ENCODE assay signal across 8 cellular contexts in genomic region chr12:132084681-132085635, GRCh38. TPM values are rescaled to one million over a fixed set of nuclear protein-coding genes. Genes with fewer than 3 reads are reported as not detected.
DNase-seq lines count a peak whose midpoint lies in the region; ATAC-seq, FAIRE-seq and TF ChIP-seq lines count a peak whose summit lies in the region.

No MANE protein-coding gene starts in this region.

- H3K9ac ChIP-seq in H1 (replicated peaks in 1 of 4; ENCODE audit: extremely low read depth in 1 of 4, low read depth in 3 of 4, low read length in 3 of 4), result peak overlapping the region in 3 of 4 experiments; percentile 34 to 90 (median 85); a peak in 6 of 7 replicates

- peaks cover 3 to 10% (median 7%) of the 10 kb centered on the region in 4 experiments for H3K4me1 ChIP-seq in H1 (replicated peaks in 1 of 4; ENCODE audit: control insufficient read depth in 3 of 4, insufficient read depth in 4 of 4, low read length in 3 of 4)

- CTCF ChIA-PET in H1 (lab: Charles Lee; ENCODE audit: partially characterized antibody), result no interaction called here

- H3K56ac ChIP-seq in H1 (replicated peaks; ENCODE audit: insufficient read length, low read depth, low read length), result no peak overlapping the region

- H4K5ac ChIP-seq in H1 (ENCODE audit: insufficient read length, low read depth, low read length), result no peak overlapping the region

- H2BK12ac ChIP-seq in H1 (ENCODE audit: low read depth, low read length), result no peak overlapping the region

- H3K27ac ChIP-seq in H1 (ENCODE audit: low read depth, low read length), result no peak overlapping the region

- H2AFZ ChIP-seq in H1 (ENCODE audit: low read length), result no peak overlapping the region

- TF ChIP-seq EP300 in H1 (IDR thresholded peaks at IDR 0.05; ENCODE audit: borderline replicate concordance in 1 of 2, low read depth in 2 of 2, low read length in 2 of 2), result no peak

- H3K4me3 ChIP-seq in H1 (ENCODE audit: extremely low read depth in 1 of 4, insufficient read depth in 2 of 4, low read depth in 3 of 4, low read length in 4 of 4), result peak overlapping the region; percentile 60 to 90 (median 70)

- H3K23ac ChIP-seq in H1 (ENCODE audit: insufficient read length), result no peak overlapping the region

- no peak overlapping the region for H2BK15ac ChIP-seq in H1 (ENCODE audit: low read length)

- H4K8ac ChIP-seq in H1 (ENCODE audit: extremely low read depth, insufficient read depth, low read length), result 0 out of 2 replicates have a peak overlapping the region, but pooled peaks have one; percentile 22

- POLR2A ChIA-PET in H1 (lab: Charles Lee; ENCODE audit: partially characterized antibody), result interaction anchor here (0.6 kb wide), 1 partner anchor 16 kb away, joined by 3 read pairs; no protein-coding TSS in a partner anchor

- peak; percentile 37 for ATAC-seq in GM19023 (IDR thresholded peaks at IDR 0.05; ENCODE audit: unreplicated experiment)

- peaks cover 4 to 5% of the 10 kb centered on the region in 2 experiments for H4K20me1 ChIP-seq in H1 (replicated peaks in 1 of 2; ENCODE audit: control insufficient read depth in 1 of 2, insufficient read depth in 2 of 2, low read length in 2 of 2)

- TF ChIP-seq POLR2A in H1 (IDR thresholded peaks at IDR 0.05; ENCODE audit: control extremely low read depth in 1 of 2, low read depth in 2 of 2, low read length in 2 of 2), result no peak; a peak in 1 of 3 replicates

- H3K23me2 ChIP-seq in H1 (ENCODE audit: low read depth, low read length), result peaks cover 6% of the 10 kb centered on the region; the same call in 1 of the 2 replicates

- H3K79me1 ChIP-seq in H1 (ENCODE audit: low read depth, low read length), result peaks cover 7% of the 10 kb centered on the region

- H4K91ac ChIP-seq in H1 (replicated peaks; ENCODE audit: insufficient read length, low read length), result no peak overlapping the region

- 44% methylated on average over 34 of the region's 51 CpGs; no CpG with 5 or more reads in 1 of the 2 experiments for WGBS in H1 (ENCODE audit: extremely low coverage in 1 of 2, insufficient coverage in 1 of 2, insufficient read length in 1 of 2, insufficient replicate concordance in 2 of 2, low coverage in 1 of 2, low lambda C conversion rate in 2 of 2, missing lambda C conversion rate in 1 of 2), 2 experiments

- H3K36me3 ChIP-seq in H1 (ENCODE audit: control insufficient read depth in 2 of 4, insufficient read depth in 4 of 4, low read length in 3 of 4), result no peaks in the 10 kb centered on the region; a peak in 1 of 8 replicates

- DNase-seq in AG08395 (ENCODE audit: low spot score), result peak; percentile 72
- DNase-seq in NCI-H2196 (lab: John Stamatoyannopoulos, UW; ENCODE audit: unreplicated experiment), result peak; percentile 58
- DNase-seq in activated CD4-positive, alpha-beta T cell treated with anti-CD3 and anti-CD28 coated beads, Interleukin-2, amount 50 U/mL, for 4 hours, result peak; percentile 21 to 31
- peak in 1 of 2 experiments; percentile 70 for DNase-seq in H1 (ENCODE audit: low read depth in 1 of 2, low spot score in 2 of 2)
- peak; percentile 96 for DNase-seq in mesenteric fat pad (ENCODE audit: low spot score)
- DNase-seq in stimulated activated CD8-positive, alpha-beta memory T cell treated with anti-CD3 and anti-CD28 coated beads, Interleukin-7, amount 100 ng/mL, for 24 hours (ENCODE audit: low read depth), result peak; percentile 24
- no peak for DNase-seq in occipital lobe (lab: John Stamatoyannopoulos, UW)

- no peak overlapping the region for H2AK5ac ChIP-seq in H1 (ENCODE audit: low read depth, low read length)

- H3K79me2 ChIP-seq in H1 (ENCODE audit: control insufficient read depth in 1 of 2, insufficient read depth in 2 of 2, low read length in 2 of 2), result peaks cover 0 to 15% of the 10 kb centered on the region in 2 experiments; a peak in 2 of 4 replicates

- H3K14ac ChIP-seq in H1 (ENCODE audit: insufficient read length), result no peak overlapping the region

- no peak for TF ChIP-seq CTCF in H1 (IDR thresholded peaks at IDR 0.05; ENCODE audit: control extremely low read depth in 1 of 3, insufficient read depth in 1 of 3, low read depth in 1 of 3, low read length in 3 of 3)

- H3K18ac ChIP-seq in H1 (ENCODE audit: extremely low read depth, low read length), result no peak overlapping the region

- no peak overlapping the region for H3K4ac ChIP-seq in H1 (replicated peaks; ENCODE audit: insufficient read length, low read depth, low read length)

- no peaks in the 10 kb centered on the region for H3K9me3 ChIP-seq in H1 (ENCODE audit: insufficient read depth in 2 of 2, low read depth in 1 of 2, low read length in 1 of 2)

- FAIRE-seq in H1 (lab: Jason Lieb, UNC), result no peak

- H2BK20ac ChIP-seq in H1 (ENCODE audit: low read length), result no peak overlapping the region

- TF ChIP-seq RAD21 in H1 (IDR thresholded peaks at IDR 0.05 in 1 of 2, conservative IDR thresholded peaks at IDR 0.05 in 1 of 2; ENCODE audit: low read depth in 2 of 2, low read length in 2 of 2), result no peak

- no peaks in the 10 kb centered on the region for H3K27me3 ChIP-seq in H1 (replicated peaks in 1 of 4; ENCODE audit: control insufficient read depth in 3 of 4, extremely low read depth in 1 of 4, insufficient read depth in 3 of 4, low read length in 3 of 4)

- H2BK120ac ChIP-seq in H1 (replicated peaks; ENCODE audit: low read depth, low read length), result no peak overlapping the region

- no peak overlapping the region for H2BK5ac ChIP-seq in H1 (ENCODE audit: low read depth, low read length)

- H3K4me2 ChIP-seq in H1 (ENCODE audit: insufficient read depth in 1 of 2, low read depth in 2 of 2, low read length in 2 of 2), result peak overlapping the region; percentile 93 to 97

TF ChIP-seq in H1, 55 proteins besides CTCF, POLR2A, EP300 and RAD21:
- no peak for TF ChIP-seq SUZ12 (IDR thresholded peaks at IDR 0.05; ENCODE audit: low read length)
- TF ChIP-seq EGR1 (IDR thresholded peaks at IDR 0.05; ENCODE audit: borderline replicate concordance, low read depth, low read length), result 0 out of 2 replicates have a peak, but pooled peaks have one; percentile 3
- TF ChIP-seq RXRA (IDR thresholded peaks at IDR 0.05; ENCODE audit: insufficient read depth, low read depth, low read length), result 0 out of 2 replicates have a peak, but pooled peaks have one; percentile 73
- TF ChIP-seq ATF3 (IDR thresholded peaks at IDR 0.05; ENCODE audit: insufficient read depth, low read depth, low read length), result no peak
- TF ChIP-seq ZNF274 (IDR thresholded peaks at IDR 0.05; ENCODE audit: borderline replicate concordance, extremely low read depth, low read length), result no peak
- peak; percentile 6 for TF ChIP-seq KDM4A (IDR thresholded peaks at IDR 0.05; ENCODE audit: low read depth, low read length, severe bottlenecking)
- peak in 1 of 2 experiments; percentile 61; a peak in 2 of 4 replicates for TF ChIP-seq SIN3A (conservative IDR thresholded peaks at IDR 0.05 in 1 of 2, IDR thresholded peaks at IDR 0.05 in 1 of 2; ENCODE audit: low read depth in 1 of 2, low read length in 2 of 2)
- peak; percentile 45 for TF ChIP-seq CREB1 (IDR thresholded peaks at IDR 0.05)
- TF ChIP-seq, protein P1, sequence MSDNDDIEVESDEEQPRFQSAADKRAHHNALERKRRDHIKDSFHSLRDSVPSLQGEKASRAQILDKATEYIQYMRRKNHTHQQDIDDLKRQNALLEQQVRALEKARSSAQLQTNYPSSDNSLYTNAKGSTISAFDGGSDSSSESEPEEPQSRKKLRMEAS (IDR thresholded peaks at IDR 0.05), result 0 out of 2 replicates have a peak, but pooled peaks have one; percentile 39
- peak; percentile 70 for TF ChIP-seq BRCA1 (IDR thresholded peaks at IDR 0.05; ENCODE audit: low read depth, low read length)
- peak; percentile 94 for TF ChIP-seq CHD2 (IDR thresholded peaks at IDR 0.05; ENCODE audit: low read length)
- TF ChIP-seq SIX5 (IDR thresholded peaks at IDR 0.05; ENCODE audit: low read depth, low read length), result no peak

RNA-seq across cellular contexts. Expression of gene DDX51, which starts 59.2 kb away (rescaled TPM):
- total RNA-seq in H1 (2021; fragmentation: NEBNext Ultra II Directional; extraction: Animal tissue kit (Norgen Biotek cat#: 25700)), result 24.4 and 25.3 TPM in 2 replicates
- 11.2 and 19.5 TPM in 2 replicates for polyA plus RNA-seq in H1 (2011; rRNA removed)
- polyA plus RNA-seq in H1 (2011; cell fraction: cytosol; rRNA removed), result 23.8 TPM
- polyA plus RNA-seq in H1 (2011; cell fraction: nucleus; rRNA removed), result 65.2 TPM
- polyA plus RNA-seq in H1 (2012, experiment 1 of 2), result 25.8 to 31.0 TPM (median 27.9 TPM) in 4 replicates
- polyA plus RNA-seq in H1 (2012, experiment 2 of 2), result 11.4 TPM
- polyA plus RNA-seq in H1 (2013, experiment 1 of 2), result 11.4 TPM
- polyA plus RNA-seq in H1 (2013, experiment 2 of 2), result 9.4 TPM
- polyA minus RNA-seq in H1 (2011; rRNA and poly(A)+ RNA removed), result 8.7 and 14.0 TPM in 2 replicates
- 12.7 TPM for polyA minus RNA-seq in H1 (2011; cell fraction: cytosol; rRNA and poly(A)+ RNA removed)
- polyA minus RNA-seq in H1 (2011; cell fraction: nucleus; rRNA and poly(A)+ RNA removed), result 28.4 TPM
- total RNA-seq in mesenteric fat pad (15.1 TPM), occipital lobe (7.6 TPM)

RNA-seq across cellular contexts. Expression of gene NOC4L, which starts 59.3 kb away (rescaled TPM):
- total RNA-seq in H1 (2021; fragmentation: NEBNext Ultra II Directional; extraction: Animal tissue kit (Norgen Biotek cat#: 25700)), result 38.5 and 40.3 TPM in 2 replicates
- polyA plus RNA-seq in H1 (2011; rRNA removed), result 26.8 and 40.3 TPM in 2 replicates
- polyA plus RNA-seq in H1 (2011; cell fraction: cytosol; rRNA removed), result 15.4 TPM
- polyA plus RNA-seq in H1 (2011; cell fraction: nucleus; rRNA removed), result 33.2 TPM
- 20.7 to 40.0 TPM (median 39.8 TPM) in 4 replicates for polyA plus RNA-seq in H1 (2012, experiment 1 of 2)
- 47.9 TPM for polyA plus RNA-seq in H1 (2012, experiment 2 of 2)
- polyA plus RNA-seq in H1 (2013, experiment 1 of 2), result 41.4 TPM
- 37.7 TPM for polyA plus RNA-seq in H1 (2013, experiment 2 of 2)
- polyA minus RNA-seq in H1 (2011; rRNA and poly(A)+ RNA removed), result 6.1 and 7.4 TPM in 2 replicates
- polyA minus RNA-seq in H1 (2011; cell fraction: cytosol; rRNA and poly(A)+ RNA removed), result 14.4 TPM
- 11.9 TPM for polyA minus RNA-seq in H1 (2011; cell fraction: nucleus; rRNA and poly(A)+ RNA removed)
- total RNA-seq in mesenteric fat pad (14.6 TPM), occipital lobe (6.2 TPM)
